In genomic region chr2:161312996-161313395, GRCh38 we compare ENCODE assay signal across 24 cellular contexts. TPM values are rescaled to one million over a fixed set of nuclear protein-coding genes. Genes with fewer than 3 reads are reported as not detected.
DNase-seq lines count a peak whose midpoint lies in the region; ATAC-seq, FAIRE-seq and TF ChIP-seq lines count a peak whose summit lies in the region.
"Had no signal": no experiment of that assay in that cellular context is flagged by ENCODE, and none has a peak within 500 bp of the region (broad histone marks: within the 10 kb centered on the region; RNA-seq: fewer than 3 reads in every experiment).

No MANE protein-coding gene starts in this region.

- DNase-seq in HepG2 (ENCODE audit: low spot score) (no peak), right lobe of liver (no peak), RCC 7860 (ENCODE audit: low spot score) (peak; percentile 40), erythroblast (lab: John Stamatoyannopoulos, UW) (peak; percentile 3 to 18), stromal cell of bone marrow (ENCODE audit: low read depth) (peak; percentile 25), NCI-H2029 treated with DMSO at 0.1 percent for 48 hours (lab: John Stamatoyannopoulos, UW) (no peak), mesothelial cell of epicardium (ENCODE audit: low spot score in 2 of 2, unreplicated experiment in 2 of 2) (no peak)
- DNase-seq: activated CD4-positive, alpha-beta T cell treated with anti-CD3 and anti-CD28 coated beads, Interleukin-2, amount 50 U/mL, for 48 hours; activated naive CD8-positive, alpha-beta T cell treated with anti-CD3 and anti-CD28 coated beads, Interleukin-2, amount 10 ng/mL, durations not matched to agents 7 days and 5 days; activated T-cell treated with anti-CD3 and anti-CD28 coated beads, Interleukin-2, amount 50 U/mL, for 48 hours; CD8-positive, alpha-beta T cell; dorsolateral prefrontal cortex; heart left ventricle; immature natural killer cell; Kasumi-1; naive B cell; NCI-H1417 treated with DMSO at 0.1 percent for 48 hours; sigmoid colon; stimulated activated CD4-positive, alpha-beta T cell treated with anti-CD3 and anti-CD28 coated beads, Interleukin-1b, Interleukin-23, amount 100 ng/mL, for 48 hours; stimulated activated naive CD8-positive, alpha-beta T cell treated with anti-CD3 and anti-CD28 coated beads, Interleukin-15, amount 100 ng/mL, for 72 hours had no signal

- peaks cover 31% of the 10 kb centered on the region for H3K4me1 ChIP-seq in HepG2 (ENCODE audit: insufficient read depth, low read length)
- peaks cover 0 to 8% (median 4%) of the 10 kb centered on the region in 4 donors for H3K4me1 ChIP-seq in right lobe of liver

- H3K27me3 ChIP-seq in HepG2 (ENCODE audit: control insufficient read depth in 1 of 2, insufficient read depth in 2 of 2, low read length in 2 of 2) (no peaks in the 10 kb centered on the region; a peak in 1 of 5 replicates), right lobe of liver (no peaks in the 10 kb centered on the region)
- H3K27me3 ChIP-seq: cardiac muscle cell, dorsolateral prefrontal cortex, heart left ventricle, sigmoid colon had no signal

- no peaks in the 10 kb centered on the region for H3K27me3 Mint-ChIP-seq in mesothelial cell of epicardium (ENCODE audit: low read depth)
- H3K27me3 Mint-ChIP-seq: activated naive CD8-positive, alpha-beta T cell treated with anti-CD3 and anti-CD28 coated beads, Interleukin-2, amount 10 ng/mL, durations not matched to agents 7 days and 5 days; naive B cell; stimulated activated naive CD8-positive, alpha-beta T cell treated with anti-CD3 and anti-CD28 coated beads, Interleukin-15, amount 100 ng/mL, for 72 hours had no signal

- H3K27ac ChIP-seq in HepG2 (ENCODE audit: extremely low read length, insufficient read depth, low read length) (no peak overlapping the region), right lobe of liver (no peak overlapping the region)
- H3K27ac ChIP-seq: cardiac muscle cell, dorsolateral prefrontal cortex, heart left ventricle, sigmoid colon had no signal

- H2AFZ ChIP-seq in HepG2 (ENCODE audit: low read length) = no peak overlapping the region

- CTCF ChIA-PET in HepG2 (lab: Yijun Ruan, JAX; ENCODE audit: low intra/inter-chr PET ratio, low total read pairs) = no interaction called here

- peaks cover 13% of the 10 kb centered on the region for H3K4me1 Mint-ChIP-seq in mesothelial cell of epicardium

- H3K4me3 Mint-ChIP-seq in mesothelial cell of epicardium = no peak overlapping the region
- H3K4me3 Mint-ChIP-seq: activated naive CD8-positive, alpha-beta T cell treated with anti-CD3 and anti-CD28 coated beads, Interleukin-2, amount 10 ng/mL, durations not matched to agents 7 days and 5 days; CD8-positive, alpha-beta T cell; immature natural killer cell had no signal

- FAIRE-seq in HepG2 (lab: Jason Lieb, UNC) (no peak), RCC 7860 (lab: Jason Lieb, UNC) (peak; percentile 76)

- POLR2A ChIA-PET in HepG2 (lab: Yijun Ruan, JAX) = no interaction called here

- H4K20me1 ChIP-seq in HepG2 (ENCODE audit: insufficient read depth, low read length) = peaks cover 5% of the 10 kb centered on the region; the same call in 1 of the 2 replicates

- no peak for TF ChIP-seq RAD21 in HepG2 (CRISPR knock-in tag; IDR thresholded peaks at IDR 0.05)

- in situ Hi-C loops in HepG2 (cut with HindIII; ENCODE audit: extremely low pct_ligation_motif_present, low pct_unique_long_range_greater_than_20kb) = no loop called here

- H3K9me3 ChIP-seq in HepG2 (ENCODE audit: low read length) (no peaks in the 10 kb centered on the region), right lobe of liver (no peaks in the 10 kb centered on the region)
- H3K9me3 ChIP-seq: heart left ventricle, sigmoid colon had no signal

- no peak overlapping the region for H3K4me2 ChIP-seq in HepG2 (ENCODE audit: low read depth, low read length)

- BruUV-seq in HepG2 (replicated peaks; lab: Mats Ljungman, UMichigan) = no TSS peak

- H3K9me3 Mint-ChIP-seq in mesothelial cell of epicardium = peaks cover 3% of the 10 kb centered on the region
- H3K9me3 Mint-ChIP-seq: activated naive CD8-positive, alpha-beta T cell treated with anti-CD3 and anti-CD28 coated beads, Interleukin-2, amount 10 ng/mL, durations not matched to agents 7 days and 5 days; CD8-positive, alpha-beta T cell; immature natural killer cell; naive B cell; stimulated activated naive CD8-positive, alpha-beta T cell treated with anti-CD3 and anti-CD28 coated beads, Interleukin-15, amount 100 ng/mL, for 72 hours had no signal

- H3K27ac Mint-ChIP-seq in mesothelial cell of epicardium = no peak overlapping the region
- H3K27ac Mint-ChIP-seq: activated naive CD8-positive, alpha-beta T cell treated with anti-CD3 and anti-CD28 coated beads, Interleukin-2, amount 10 ng/mL, durations not matched to agents 7 days and 5 days; CD8-positive, alpha-beta T cell; immature natural killer cell; naive B cell had no signal

- peaks cover 8% of the 10 kb centered on the region for H3K36me3 Mint-ChIP-seq in mesothelial cell of epicardium
- H3K36me3 Mint-ChIP-seq: naive B cell had no signal

- no peak for TF ChIP-seq CTCF in HepG2 (CRISPR knock-in tag; IDR thresholded peaks at IDR 0.05)
- no peak for TF ChIP-seq CTCF in right lobe of liver (IDR thresholded peaks at IDR 0.05)
- no peak for TF ChIP-seq CTCF in mesothelial cell of epicardium (IDR thresholded peaks at IDR 0.05; ENCODE audit: unreplicated experiment)

- no peak for TF ChIP-seq EP300 in HepG2 (IDR thresholded peaks at IDR 0.05; ENCODE audit: low read depth in 2 of 2, low read length in 2 of 2)
- TF ChIP-seq EP300 in HepG2 (CRISPR knock-in tag; IDR thresholded peaks at IDR 0.05; ENCODE audit: borderline replicate concordance) = no peak

- intact Hi-C loops in HepG2 (cut with micrococcal nuclease; ENCODE audit: unreplicated experiment) = no loop called here
- intact Hi-C loops in right lobe of liver (cut with DNase I) = no loop called here

- H3K4me3 ChIP-seq in HepG2 (replicated peaks in 1 of 3; ENCODE audit: insufficient read depth in 1 of 3, low read depth in 2 of 3, low read length in 3 of 3) = no peak overlapping the region
- H3K4me3 ChIP-seq in right lobe of liver = no peak overlapping the region
- H3K4me3 ChIP-seq: cardiac muscle cell, dorsolateral prefrontal cortex, heart left ventricle, lung, sigmoid colon had no signal

- H3K36me3 ChIP-seq in HepG2 (replicated peaks in 1 of 2; ENCODE audit: control insufficient read depth in 1 of 2, insufficient read depth in 2 of 2, low read length in 2 of 2) = peaks cover 0 to 11% of the 10 kb centered on the region in 2 experiments; a peak in 4 of 5 replicates
- peaks cover 0 to 5% (median 0%) of the 10 kb centered on the region in 4 donors for H3K36me3 ChIP-seq in right lobe of liver
- H3K36me3 ChIP-seq: cardiac muscle cell, sigmoid colon had no signal

- no peak overlapping the region for H3K9ac ChIP-seq in HepG2 (ENCODE audit: insufficient read depth, low read depth, low read length)

- peaks cover 92% of the 10 kb centered on the region for H3K79me2 ChIP-seq in HepG2 (ENCODE audit: insufficient read depth, low read length)

- WGBS in HepG2 (ENCODE audit: low lambda C conversion rate) = 94% methylated on average over 3 of the region's 3 CpGs
- WGBS in right lobe of liver (ENCODE audit: insufficient coverage, low coverage, low lambda C conversion rate, missing lambda C conversion rate) = 91% methylated on average over 3 of the region's 3 CpGs

- TF ChIP-seq POLR2A in HepG2 (IDR thresholded peaks at IDR 0.05; ENCODE audit: insufficient read depth in 1 of 2, low read depth in 2 of 2, low read length in 2 of 2) = no peak
- TF ChIP-seq POLR2A in right lobe of liver (IDR thresholded peaks at IDR 0.05) = no peak
- no peak for TF ChIP-seq POLR2A in erythroblast (IDR thresholded peaks at IDR 0.05; ENCODE audit: low read length)

- no peak for ATAC-seq in HepG2
- ATAC-seq in right lobe of liver = no peak
- ATAC-seq in GM21381 (IDR thresholded peaks at IDR 0.05; ENCODE audit: unreplicated experiment) = no peak
- ATAC-seq: CD8-positive, alpha-beta T cell; esophagus mucosa; heart left ventricle; stimulated activated naive CD8-positive, alpha-beta T cell treated with anti-CD3 and anti-CD28 coated beads, Interleukin-15, amount 100 ng/mL, for 72 hours had no signal

TF ChIP-seq in HepG2, 621 proteins besides CTCF, POLR2A, EP300 and RAD21 (continues in another document):
- TF ChIP-seq TMF1 (CRISPR knock-in tag; IDR thresholded peaks at IDR 0.05; ENCODE audit: low read depth) (no peak), ZNF652 (CRISPR knock-in tag; IDR thresholded peaks at IDR 0.05; ENCODE audit: borderline replicate concordance, low read depth) (no peak), SAFB2 (CRISPR knock-in tag; IDR thresholded peaks at IDR 0.05; ENCODE audit: borderline replicate concordance, low read depth) (no peak), ZNF629 (CRISPR knock-in tag; conservative IDR thresholded peaks at IDR 0.05) (peak; percentile 39; the same call in 1 of the 2 replicates), EED (CRISPR knock-in tag; IDR thresholded peaks at IDR 0.05) (no peak), SALL1 (CRISPR knock-in tag; IDR thresholded peaks at IDR 0.05) (no peak)

RNA-seq across cellular contexts. Expression of gene PSMD14, which starts 4.8 kb away (rescaled TPM):
- total RNA-seq in HepG2 (2016; rRNA removed; fragmentation: Illumina TruSeq; extraction: Trizol) (149 and 231 TPM in 2 replicates), right lobe of liver (10 to 100 TPM; 18.7 to 61.8 (median 24.9) TPM), mesothelial cell of epicardium (46.3 to 48.0 TPM (median 46.9 TPM) in 3 replicates)
- total RNA-seq in HepG2 (2016; cell fraction: cytosol; rRNA removed; fragmentation: Illumina TruSeq; extraction: Trizol; ENCODE audit: low read depth) = 39.6 and 43.9 TPM in 2 replicates
- total RNA-seq in HepG2 (2016; cell fraction: insoluble cytoplasmic fraction; rRNA removed; fragmentation: Illumina TruSeq; extraction: Trizol) = 153 and 232 TPM in 2 replicates
- 53.1 and 54.7 TPM in 2 replicates for total RNA-seq in HepG2 (2016; cell fraction: membrane; rRNA removed; fragmentation: Illumina TruSeq; extraction: Trizol)
- total RNA-seq in HepG2 (2016; cell fraction: nucleus; rRNA removed; fragmentation: Illumina TruSeq; extraction: Trizol) = 116 and 118 TPM in 2 replicates
- 40.8 and 60.6 TPM in 2 replicates for polyA plus RNA-seq in HepG2 (2011; rRNA removed)
- 29.9 and 42.7 TPM in 2 replicates for polyA plus RNA-seq in HepG2 (2011; cell fraction: cytosol; rRNA removed)
- 12.9 and 15.9 TPM in 2 replicates for polyA plus RNA-seq in HepG2 (2011; cell fraction: nucleus; rRNA removed)
- 64.5 and 66.6 TPM in 2 replicates for polyA plus RNA-seq in HepG2 (2012)
- 24.0 and 25.1 TPM in 2 replicates for polyA plus RNA-seq in HepG2 (2016; cell fraction: cytosol; fragmentation: Illumina TruSeq; extraction: Trizol; ENCODE audit: low read depth)
- polyA plus RNA-seq in HepG2 (2016; cell fraction: insoluble cytoplasmic fraction; fragmentation: Illumina TruSeq; extraction: Trizol; ENCODE audit: low read depth) = 189 and 200 TPM in 2 replicates
- polyA plus RNA-seq in HepG2 (2016; cell fraction: membrane; fragmentation: Illumina TruSeq; extraction: Trizol; ENCODE audit: low read depth) = 30.2 and 33.4 TPM in 2 replicates
- polyA plus RNA-seq in HepG2 (2016; cell fraction: nucleus; fragmentation: Illumina TruSeq; extraction: Trizol; ENCODE audit: insufficient read depth, low read depth) = 70.5 and 71.9 TPM in 2 replicates
- 13.9 and 20.3 TPM in 2 replicates for polyA minus RNA-seq in HepG2 (2011; rRNA and poly(A)+ RNA removed; ENCODE audit: low replicate concordance)
- polyA minus RNA-seq in HepG2 (2011; cell fraction: cytosol; rRNA and poly(A)+ RNA removed) = 25.6 and 31.3 TPM in 2 replicates
- 114 and 131 TPM in 2 replicates for polyA minus RNA-seq in HepG2 (2011; cell fraction: nucleus; rRNA and poly(A)+ RNA removed)

Comparison
In these comparisons a context has a peak if more than half of its experiments do, and no peak if none do; other contexts are left out.
1. DNase-seq: peak in RCC 7860 (single experiment), erythroblast (2 of 2) and stromal cell of bone marrow (single experiment); none in HepG2 (single experiment), right lobe of liver (0 of 3), NCI-H2029 treated with DMSO at 0.1 percent for 48 hours (single experiment) and mesothelial cell of epicardium (0 of 2).